Comparison of ENCODE assay signal across 22 cellular contexts in the genomic region with DNA sequence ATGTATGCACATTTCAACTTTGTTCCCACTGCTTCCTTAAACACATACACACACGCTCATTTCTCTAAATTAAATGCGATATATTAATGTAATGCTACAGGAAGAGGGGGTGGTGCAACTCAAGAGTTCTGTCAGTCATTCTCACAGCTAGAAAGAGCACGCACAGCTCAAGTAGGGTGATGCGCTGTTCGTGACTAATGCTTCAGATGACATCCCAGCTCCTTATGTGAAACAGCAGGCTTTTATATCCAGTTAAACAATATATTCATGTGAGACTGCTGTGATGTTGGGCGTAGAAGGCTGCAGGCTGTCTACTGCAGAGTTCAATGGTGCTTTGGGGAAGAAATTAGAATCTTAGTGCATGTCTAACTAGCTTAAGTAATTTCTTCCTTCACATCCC.
DNase-seq lines count a peak whose midpoint lies in the region; ATAC-seq, FAIRE-seq and TF ChIP-seq lines count a peak whose summit lies in the region.
"Had no signal": no experiment of that assay in that cellular context is flagged by ENCODE, and none has a peak within 500 bp of the region (broad histone marks: within the 10 kb centered on the region; RNA-seq: fewer than 3 reads in every experiment).

No MANE protein-coding gene starts in this region.

- H3K27me3 ChIP-seq in cardiac muscle cell (no peaks in the 10 kb centered on the region), heart right ventricle (no peaks in the 10 kb centered on the region)
- H3K27me3 ChIP-seq: BLaER1 treated with 17β-estradiol and CSF1 and Interleukin-3, amounts not matched to agents 10 nM and 100 nM had no signal

- H3K27ac ChIP-seq in cardiac muscle cell, result peak overlapping the region; percentile 86
- no peak overlapping the region for H3K27ac ChIP-seq in heart right ventricle
- no peak overlapping the region for H3K27ac ChIP-seq in caudate nucleus (ENCODE audit: low read depth, low read length)
- H3K27ac ChIP-seq: BLaER1 treated with 17β-estradiol and CSF1 and Interleukin-3, amounts not matched to agents 10 nM and 100 nM; KMS-11; PC-9; SJCRH30 had no signal

- TF ChIP-seq CTCF in cardiac muscle cell (IDR thresholded peaks at IDR 0.05; ENCODE audit: low read depth, low read length) (no peak), heart right ventricle (IDR thresholded peaks at IDR 0.05) (no peak)

- FAIRE-seq in urothelium cell line (lab: Jason Lieb, UNC), result no peak
- FAIRE-seq: H1 had no signal

- ATAC-seq in heart right ventricle, result no peak

- 69 to 70% methylated on average over 6 of the region's 6 CpGs for WGBS in heart right ventricle, 2 donors

- intact Hi-C loops in heart right ventricle (cut with DNase I), result no loop called here

- H3K36me3 ChIP-seq in cardiac muscle cell (no peaks in the 10 kb centered on the region), heart right ventricle (no peaks in the 10 kb centered on the region)
- H3K36me3 ChIP-seq: BLaER1 treated with 17β-estradiol and CSF1 and Interleukin-3, amounts not matched to agents 10 nM and 100 nM; SJCRH30 had no signal

- H3K4me3 ChIP-seq in cardiac muscle cell (no peak overlapping the region), heart right ventricle (no peak overlapping the region)
- H3K4me3 ChIP-seq: BLaER1 treated with 17β-estradiol and CSF1 and Interleukin-3, amounts not matched to agents 10 nM and 100 nM; PC-9; SJCRH30 had no signal

- DNase-seq in cardiac muscle cell (ENCODE audit: low read depth in 1 of 2, low spot score in 1 of 2) (no peak), heart right ventricle (no peak), NCI-H2227 (lab: John Stamatoyannopoulos, UW; ENCODE audit: unreplicated experiment) (peak; percentile 31), caudate nucleus (lab: John Stamatoyannopoulos, UW) (peak in 42 of 61 donors; percentile 2 to 89 (median 26)), kidney tubule cell (ENCODE audit: low spot score) (no peak), NCI-H2171 treated with DMSO at 0.1 percent for 48 hours (lab: John Stamatoyannopoulos, UW) (no peak), urothelium cell line (ENCODE audit: low spot score) (no peak)
- DNase-seq: ACHN; CD4-positive, alpha-beta memory T cell; EL; GF-D8; IMR-90; NCI-H1105; NCI-H1694; NCI-H2081; NCI-H510A treated with DMSO at 0.1 percent for 48 hours; NCI-H748 treated with DMSO at 0.1 percent for 48 hours; PC-9; SJCRH30 had no signal

- H3K4me1 ChIP-seq in cardiac muscle cell (ENCODE audit: low read depth) (peaks cover 36% of the 10 kb centered on the region), heart right ventricle (peaks cover 0 to 10% (median 0%) of the 10 kb centered on the region in 9 donors)
- H3K4me1 ChIP-seq: BLaER1 treated with 17β-estradiol and CSF1 and Interleukin-3, amounts not matched to agents 10 nM and 100 nM; SJCRH30 had no signal

- H3K9me3 ChIP-seq in cardiac muscle cell (ENCODE audit: low read depth), result no peaks in the 10 kb centered on the region
- no peaks in the 10 kb centered on the region for H3K9me3 ChIP-seq in heart right ventricle
- H3K9me3 ChIP-seq: BLaER1 treated with 17β-estradiol and CSF1 and Interleukin-3, amounts not matched to agents 10 nM and 100 nM; SJCRH30 had no signal

Comparison
In these comparisons a context has a peak if more than half of its experiments do, and no peak if none do; other contexts are left out.
1. DNase-seq: peak in NCI-H2227 (single experiment) and caudate nucleus (42 of 61); none in cardiac muscle cell (0 of 2), heart right ventricle (0 of 2), kidney tubule cell (single experiment), NCI-H2171 treated with DMSO at 0.1 percent for 48 hours (single experiment) and urothelium cell line (single experiment).